ENCODE assay signal across 28 cellular contexts in the genomic region with DNA sequence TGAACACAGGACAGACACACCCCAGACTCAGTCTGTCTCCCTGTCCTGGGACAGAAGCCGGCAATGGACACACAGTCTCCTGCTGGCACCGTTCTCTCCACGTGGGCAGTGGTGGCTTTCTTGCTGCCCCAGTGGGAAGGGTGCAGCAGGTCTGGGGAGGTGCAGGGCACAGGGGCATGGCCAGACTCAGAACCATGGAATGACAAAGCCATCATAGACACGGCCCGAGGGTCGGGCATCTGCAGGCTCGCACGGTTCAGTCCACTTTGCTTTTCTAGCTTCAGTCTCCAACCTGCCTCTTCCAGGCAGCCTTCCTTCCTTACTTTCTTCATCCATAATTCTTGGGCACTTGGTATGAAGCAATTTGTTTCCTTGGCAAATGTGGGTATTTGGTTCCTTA. TPM values are rescaled to one million over a fixed set of nuclear protein-coding genes. Genes with fewer than 3 reads are reported as not detected.
DNase-seq lines count a peak whose midpoint lies in the region; ATAC-seq, FAIRE-seq and TF ChIP-seq lines count a peak whose summit lies in the region.
"Had no signal": no experiment of that assay in that cellular context is flagged by ENCODE, and none has a peak within 500 bp of the region (broad histone marks: within the 10 kb centered on the region; RNA-seq: fewer than 3 reads in every experiment).

No MANE protein-coding gene starts in this region.

- no peak overlapping the region for H3K4me2 ChIP-seq in IMR-90 (ENCODE audit: low read depth, low read length)
- no peak overlapping the region for H3K4me2 ChIP-seq in neuronal stem cell (ENCODE audit: insufficient read depth, low read length, poor library complexity, severe bottlenecking)
- H3K4me2 ChIP-seq: PC-9 had no signal

- intact Hi-C loops in IMR-90 (cut with micrococcal nuclease) (no loop called here), kidney (cut with DNase I) (no loop called here), upper lobe of right lung (cut with DNase I) (no loop called here)

- H3K9me1 ChIP-seq in IMR-90 (ENCODE audit: insufficient read depth, low read length) = peaks cover 12% of the 10 kb centered on the region; the same call in 1 of the 2 replicates

- H3K36me3 Mint-ChIP-seq in activated naive CD8-positive, alpha-beta T cell treated with anti-CD3 and anti-CD28 coated beads, Interleukin-2, amount 10 ng/mL, durations not matched to agents 7 days and 5 days = no peaks in the 10 kb centered on the region
- H3K36me3 Mint-ChIP-seq in activated naive CD8-positive, alpha-beta T cell treated with anti-CD3 and anti-CD28 coated beads, Interleukin-2, amount 50 U/mL, for 24 hours (ENCODE audit: low read depth) = no peaks in the 10 kb centered on the region
- H3K36me3 Mint-ChIP-seq: CD14-positive monocyte had no signal

- H2AK9ac ChIP-seq in IMR-90 (replicated peaks; ENCODE audit: low read depth, low read length, poor library complexity) = no peak overlapping the region

- peaks cover 15% of the 10 kb centered on the region; the same call in 1 of the 2 replicates for H3K27me3 ChIP-seq in IMR-90 (ENCODE audit: control insufficient read depth, insufficient read depth, low read length)
- H3K27me3 ChIP-seq in neuronal stem cell (ENCODE audit: control insufficient read depth in 3 of 3, insufficient read depth in 3 of 3, low read depth in 1 of 3, low read length in 3 of 3) = peaks cover 0 to 16% (median 2%) of the 10 kb centered on the region in 3 experiments
- H3K27me3 ChIP-seq in upper lobe of right lung = no peaks in the 10 kb centered on the region
- H3K27me3 ChIP-seq: BE2C, SJSA1 had no signal

- no peak overlapping the region for H2BK120ac ChIP-seq in IMR-90 (ENCODE audit: low read depth, low read length)
- H2BK120ac ChIP-seq in neuronal stem cell (ENCODE audit: low read depth, low read length) = peak overlapping the region; percentile 54

- no peak overlapping the region for H3K4ac ChIP-seq in IMR-90 (ENCODE audit: low read depth, low read length)
- peak overlapping the region; percentile 54 for H3K4ac ChIP-seq in neuronal stem cell (ENCODE audit: low read length)

- no peak overlapping the region for H2BK20ac ChIP-seq in IMR-90 (ENCODE audit: low read depth, low read length)

- H4K8ac ChIP-seq in IMR-90 (ENCODE audit: low read depth in 2 of 2, low read length in 2 of 2) (no peak overlapping the region), neuronal stem cell (ENCODE audit: low read depth, low read length) (no peak overlapping the region)

- no peaks in the 10 kb centered on the region for H3K27me3 Mint-ChIP-seq in activated naive CD8-positive, alpha-beta T cell treated with anti-CD3 and anti-CD28 coated beads, Interleukin-2, amount 10 ng/mL, durations not matched to agents 7 days and 5 days
- no peaks in the 10 kb centered on the region for H3K27me3 Mint-ChIP-seq in activated naive CD8-positive, alpha-beta T cell treated with anti-CD3 and anti-CD28 coated beads, Interleukin-2, amount 50 U/mL, for 24 hours

- H3K18ac ChIP-seq in IMR-90 (ENCODE audit: low read depth, low read length) (no peak overlapping the region), neuronal stem cell (ENCODE audit: low read length) (peak overlapping the region; percentile 51)

- no peak overlapping the region for H3K4me3 Mint-ChIP-seq in activated naive CD8-positive, alpha-beta T cell treated with anti-CD3 and anti-CD28 coated beads, Interleukin-2, amount 10 ng/mL, durations not matched to agents 7 days and 5 days
- no peak overlapping the region for H3K4me3 Mint-ChIP-seq in activated naive CD8-positive, alpha-beta T cell treated with anti-CD3 and anti-CD28 coated beads, Interleukin-2, amount 50 U/mL, for 24 hours
- H3K4me3 Mint-ChIP-seq: CD14-positive monocyte had no signal

- H3K4me3 ChIP-seq in IMR-90 (ENCODE audit: insufficient read depth, low read depth, low read length) = no peak overlapping the region
- no peak overlapping the region for H3K4me3 ChIP-seq in kidney (ENCODE audit: low read length in 2 of 2)
- H3K4me3 ChIP-seq in neuronal stem cell (ENCODE audit: low read length in 2 of 2) = no peak overlapping the region
- no peak overlapping the region for H3K4me3 ChIP-seq in upper lobe of right lung
- H3K4me3 ChIP-seq: PC-9, SJSA1 had no signal

- H2BK5ac ChIP-seq in IMR-90 (ENCODE audit: low read depth, low read length, poor library complexity, severe bottlenecking) = no peak overlapping the region
- no peak overlapping the region for H2BK5ac ChIP-seq in neuronal stem cell (ENCODE audit: low read length)

- no peaks in the 10 kb centered on the region for H3K79me1 ChIP-seq in IMR-90 (ENCODE audit: low read depth in 1 of 2, low read length in 2 of 2)
- H3K79me1 ChIP-seq in neuronal stem cell (ENCODE audit: low read depth, low read length) = peaks cover 9% of the 10 kb centered on the region

- no peak for FAIRE-seq in kidney (lab: Jason Lieb, UNC)
- FAIRE-seq: D721Med had no signal

- CTCF ChIA-PET in IMR-90 (lab: Yijun Ruan, JAX) = no interaction called here

- no peak overlapping the region for H3K23ac ChIP-seq in IMR-90 (ENCODE audit: low read depth, low read length)
- no peak overlapping the region for H3K23ac ChIP-seq in neuronal stem cell (ENCODE audit: low read depth, low read length, poor library complexity)

- DNase-seq in activated naive CD8-positive, alpha-beta T cell treated with anti-CD3 and anti-CD28 coated beads, Interleukin-2, amount 10 ng/mL, durations not matched to agents 7 days and 5 days = no peak
- no peak for DNase-seq in activated naive CD8-positive, alpha-beta T cell treated with anti-CD3 and anti-CD28 coated beads, Interleukin-2, amount 50 U/mL, for 24 hours
- DNase-seq in IMR-90 = no peak
- peak; percentile 42 for DNase-seq in kidney
- DNase-seq in neuronal stem cell (ENCODE audit: low spot score) = no peak
- no peak for DNase-seq in upper lobe of right lung
- no peak for DNase-seq in NCI-H2029 treated with DMSO at 0.1 percent for 48 hours (lab: John Stamatoyannopoulos, UW)
- DNase-seq in mucosa of gallbladder (ENCODE audit: low spot score) = no peak
- DNase-seq: ACHN; BE2C; H7; Kasumi-1; NCI-H1105 treated with DMSO at 0.1 percent for 48 hours; NCI-H146; NCI-H1930; NCI-H446; NCI-H524 treated with DMSO at 0.1 percent for 48 hours; NCI-H82; NK-92 treated with Interleukin-12 subunit alpha and Interleukin-12 subunit beta, amount 100 ng/mL, for 24 hours; PC-9 had no signal

- no peak for TF ChIP-seq POLR2A in IMR-90 (IDR thresholded peaks at IDR 0.05; ENCODE audit: low read depth, low read length)

- WGBS in IMR-90 (ENCODE audit: extremely low coverage in 2 of 2, insufficient read length in 1 of 2), 2 experiments = 83% methylated on average over 2 of the region's 8 CpGs; no CpG with 5 or more reads in 1 of the 2 experiments
- WGBS in neuronal stem cell (ENCODE audit: extremely low coverage in 2 of 2, insufficient read length in 2 of 2, insufficient replicate concordance in 1 of 2), 2 donors = no CpG with 5 or more reads among the region's 8 CpGs

- no peak overlapping the region for H3K56ac ChIP-seq in IMR-90 (ENCODE audit: extremely low read depth, insufficient read depth, low read length)

- H3K36me3 ChIP-seq in IMR-90 (ENCODE audit: control insufficient read depth, insufficient read depth, low read length) = no peaks in the 10 kb centered on the region
- no peaks in the 10 kb centered on the region for H3K36me3 ChIP-seq in kidney (ENCODE audit: control insufficient read depth in 1 of 2, insufficient read depth in 2 of 2, low read length in 2 of 2)
- H3K36me3 ChIP-seq in neuronal stem cell (replicated peaks in 1 of 2; ENCODE audit: control insufficient read depth in 2 of 2, insufficient read depth in 2 of 2, low read length in 2 of 2) = peaks cover 0 to 4% of the 10 kb centered on the region in 2 donors
- H3K36me3 ChIP-seq in upper lobe of right lung = no peaks in the 10 kb centered on the region
- H3K36me3 ChIP-seq: BE2C, SJSA1 had no signal

- POLR2A ChIA-PET in activated naive CD8-positive, alpha-beta T cell treated with anti-CD3 and anti-CD28 coated beads, Interleukin-2, amount 10 ng/mL, durations not matched to agents 7 days and 5 days (lab: Charles Lee) = no interaction called here
- POLR2A ChIA-PET in IMR-90 (lab: Charles Lee; ENCODE audit: unreplicated experiment) = no interaction called here

- peak overlapping the region; percentile 75 for H2BK12ac ChIP-seq in neuronal stem cell (ENCODE audit: low read length)

- TF ChIP-seq CTCF in IMR-90 (conservative IDR thresholded peaks at IDR 0.05; ENCODE audit: low read depth, low read length) = no peak
- no peak for TF ChIP-seq CTCF in kidney (IDR thresholded peaks at IDR 0.05; ENCODE audit: borderline replicate concordance, extremely low read depth, insufficient read depth)
- no peak for TF ChIP-seq CTCF in upper lobe of right lung (IDR thresholded peaks at IDR 0.05)

- H3K9ac ChIP-seq in IMR-90 (ENCODE audit: low read depth, low read length) (no peak overlapping the region), kidney (ENCODE audit: low read length in 2 of 2) (no peak overlapping the region), neuronal stem cell (ENCODE audit: low read depth, low read length, poor library complexity) (no peak overlapping the region)

- H3K9me3 Mint-ChIP-seq in activated naive CD8-positive, alpha-beta T cell treated with anti-CD3 and anti-CD28 coated beads, Interleukin-2, amount 10 ng/mL, durations not matched to agents 7 days and 5 days = no peaks in the 10 kb centered on the region
- no peaks in the 10 kb centered on the region for H3K9me3 Mint-ChIP-seq in activated naive CD8-positive, alpha-beta T cell treated with anti-CD3 and anti-CD28 coated beads, Interleukin-2, amount 50 U/mL, for 24 hours

- dilution Hi-C loops in IMR-90 (cut with HindIII; ENCODE audit: low sequenced_read_pairs, unreplicated experiment) = no loop called here

- H2AK5ac ChIP-seq in IMR-90 (ENCODE audit: low read depth, low read length) (no peak overlapping the region), neuronal stem cell (ENCODE audit: low read depth, low read length) (peak overlapping the region; percentile 91)

- in situ Hi-C loops in IMR-90 (cut with MboI; ENCODE audit: low sequenced_read_pairs) = no loop called here

- no TSS peak for BruUV-seq in IMR-90 (replicated peaks; lab: Mats Ljungman, UMichigan)

- H2BK15ac ChIP-seq in IMR-90 (ENCODE audit: low read depth, low read length) (no peak overlapping the region), neuronal stem cell (ENCODE audit: low read length) (peak overlapping the region; percentile 91)

- H3K27ac ChIP-seq in IMR-90 (ENCODE audit: insufficient read depth, low read length) = no peak overlapping the region
- no peak overlapping the region for H3K27ac ChIP-seq in kidney (ENCODE audit: low read depth in 2 of 2, low read length in 2 of 2)
- no peak overlapping the region for H3K27ac ChIP-seq in neuronal stem cell (replicated peaks; ENCODE audit: low read length)
- H3K27ac ChIP-seq in upper lobe of right lung = no peak overlapping the region
- H3K27ac ChIP-seq: 22Rv1, PC-9, SJSA1 had no signal

- H3K4me1 Mint-ChIP-seq in activated naive CD8-positive, alpha-beta T cell treated with anti-CD3 and anti-CD28 coated beads, Interleukin-2, amount 10 ng/mL, durations not matched to agents 7 days and 5 days = peaks cover 8% of the 10 kb centered on the region
- H3K4me1 Mint-ChIP-seq in activated naive CD8-positive, alpha-beta T cell treated with anti-CD3 and anti-CD28 coated beads, Interleukin-2, amount 50 U/mL, for 24 hours = peaks cover 15% of the 10 kb centered on the region

- H4K5ac ChIP-seq in IMR-90 (ENCODE audit: low read depth, low read length) = no peak overlapping the region

- peak overlapping the region; percentile 30 for H3K27ac Mint-ChIP-seq in activated naive CD8-positive, alpha-beta T cell treated with anti-CD3 and anti-CD28 coated beads, Interleukin-2, amount 10 ng/mL, durations not matched to agents 7 days and 5 days
- no peak overlapping the region for H3K27ac Mint-ChIP-seq in activated naive CD8-positive, alpha-beta T cell treated with anti-CD3 and anti-CD28 coated beads, Interleukin-2, amount 50 U/mL, for 24 hours
- H3K27ac Mint-ChIP-seq: CD14-positive monocyte had no signal

- no peak overlapping the region for H4K91ac ChIP-seq in IMR-90 (ENCODE audit: insufficient read depth, low read depth, low read length)
- H4K91ac ChIP-seq in neuronal stem cell (ENCODE audit: low read depth, low read length, poor library complexity) = no peak overlapping the region

- no peak for TF ChIP-seq RAD21 in IMR-90 (IDR thresholded peaks at IDR 0.05; ENCODE audit: low read length)

- H3K4me1 ChIP-seq in IMR-90 (ENCODE audit: control insufficient read depth, insufficient read depth, low read length) = peaks cover 10% of the 10 kb centered on the region; the same call in 1 of the 2 replicates
- peaks cover 9 to 10% of the 10 kb centered on the region in 2 donors for H3K4me1 ChIP-seq in kidney (ENCODE audit: control insufficient read depth in 1 of 2, insufficient read depth in 1 of 2, low read depth in 1 of 2, low read length in 2 of 2)
- H3K4me1 ChIP-seq in neuronal stem cell (ENCODE audit: control insufficient read depth in 2 of 2, insufficient read depth in 1 of 2, low read depth in 1 of 2, low read length in 2 of 2) = peaks cover 14 to 16% of the 10 kb centered on the region in 2 donors
- H3K4me1 ChIP-seq in upper lobe of right lung = peaks cover 15% of the 10 kb centered on the region

- ATAC-seq in activated naive CD8-positive, alpha-beta T cell treated with anti-CD3 and anti-CD28 coated beads, Interleukin-2, amount 10 ng/mL, durations not matched to agents 7 days and 5 days (ENCODE audit: low read depth) = no peak
- ATAC-seq in activated naive CD8-positive, alpha-beta T cell treated with anti-CD3 and anti-CD28 coated beads, Interleukin-2, amount 50 U/mL, for 24 hours = no peak
- ATAC-seq in IMR-90 (ENCODE audit: low read depth) (no peak), upper lobe of right lung (no peak)

- no peaks in the 10 kb centered on the region; the same call in 1 of the 2 replicates for H3K9me3 ChIP-seq in IMR-90 (ENCODE audit: control insufficient read depth, insufficient read depth, low read length)
- H3K9me3 ChIP-seq in kidney (ENCODE audit: control insufficient read depth in 1 of 2, low read length in 2 of 2) = no peaks in the 10 kb centered on the region
- peaks cover 0 to 9% of the 10 kb centered on the region in 2 donors for H3K9me3 ChIP-seq in neuronal stem cell (replicated peaks in 1 of 2; ENCODE audit: control insufficient read depth in 2 of 2, insufficient read depth in 1 of 2, low read depth in 1 of 2, low read length in 2 of 2)
- no peaks in the 10 kb centered on the region for H3K9me3 ChIP-seq in upper lobe of right lung
- H3K9me3 ChIP-seq: BE2C, SJSA1 had no signal

- H4K20me1 ChIP-seq in IMR-90 (ENCODE audit: insufficient read depth, low read length) = peaks cover 3% of the 10 kb centered on the region; the same call in 1 of the 2 replicates

- peak overlapping the region; percentile 56 for H2AFZ ChIP-seq in IMR-90 (replicated peaks; ENCODE audit: low read length, poor library complexity)
- no peak overlapping the region for H2AFZ ChIP-seq in neuronal stem cell (ENCODE audit: low read length)
- H2AFZ ChIP-seq: PC-9 had no signal

- H3K14ac ChIP-seq in IMR-90 (replicated peaks; ENCODE audit: low read depth, low read length) = no peak overlapping the region
- peak overlapping the region; percentile 17 for H3K14ac ChIP-seq in neuronal stem cell (ENCODE audit: low read length)

RNA-seq across cellular contexts. Expression of a gene that starts 16.7 kb away (rescaled TPM):
- not detected for total RNA-seq in activated naive CD8-positive, alpha-beta T cell treated with anti-CD3 and anti-CD28 coated beads, Interleukin-2, amount 10 ng/mL, durations not matched to agents 7 days and 5 days
- total RNA-seq in IMR-90 (2012; rRNA removed) (not detected in 2 replicates), kidney (not detected), upper lobe of right lung (not detected), mucosa of gallbladder (not detected)
- polyA plus RNA-seq in IMR-90 (2012; rRNA removed) (not detected in 2 replicates), kidney (ENCODE audit: insufficient read depth, low read depth, low replicate concordance) (not detected)
- not detected in 2 replicates for polyA plus RNA-seq in IMR-90 (2012; cell fraction: cytosol; rRNA removed)
- not detected in 2 replicates for polyA plus RNA-seq in IMR-90 (2012; cell fraction: nucleus; rRNA removed; ENCODE audit: low replicate concordance)
- polyA plus RNA-seq in neuronal stem cell (2013, experiment 1 of 2) = not detected
- not detected for polyA plus RNA-seq in neuronal stem cell (2013, experiment 2 of 2)
- total RNA-seq: H7, HT-29, MCF 10A, PC-9, Right ventricle myocardium superior, RPMI7951, SJSA1 had no signal
- polyA plus RNA-seq: CD14-positive monocyte had no signal

RNA-seq across cellular contexts. Expression of a gene that starts 26.5 kb away (rescaled TPM):
- total RNA-seq in activated naive CD8-positive, alpha-beta T cell treated with anti-CD3 and anti-CD28 coated beads, Interleukin-2, amount 10 ng/mL, durations not matched to agents 7 days and 5 days = under 1 TPM; 0.17 to 0.20 TPM
- not detected in 2 replicates for total RNA-seq in IMR-90 (2012; rRNA removed)
- polyA plus RNA-seq in IMR-90 (2012; rRNA removed) = not detected in 2 replicates
- 0.02 TPM in 1 of 2 replicates, not detected in the other for polyA plus RNA-seq in IMR-90 (2012; cell fraction: cytosol; rRNA removed)
- 0.04 TPM in 1 of 2 replicates, not detected in the other for polyA plus RNA-seq in IMR-90 (2012; cell fraction: nucleus; rRNA removed; ENCODE audit: low replicate concordance)
- total RNA-seq in kidney = 32.1 TPM
- polyA plus RNA-seq in kidney (ENCODE audit: insufficient read depth, low read depth, low replicate concordance) = 20.0 TPM
- polyA plus RNA-seq in neuronal stem cell (2013, experiment 1 of 2) = 0.17 TPM
- polyA plus RNA-seq in neuronal stem cell (2013, experiment 2 of 2) = 0.15 TPM
- 17.4 TPM for total RNA-seq in upper lobe of right lung
- 14.0 TPM for total RNA-seq in mucosa of gallbladder
- total RNA-seq: MCF 10A, SJSA1 had no signal
- polyA plus RNA-seq: CD14-positive monocyte had no signal

RNA-seq across cellular contexts. Expression of a gene that starts 29.1 kb away (rescaled TPM):
- total RNA-seq in activated naive CD8-positive, alpha-beta T cell treated with anti-CD3 and anti-CD28 coated beads, Interleukin-2, amount 10 ng/mL, durations not matched to agents 7 days and 5 days = 1 to 10 TPM; 6.3 to 7.1 TPM
- total RNA-seq in IMR-90 (2012; rRNA removed) = 2.9 and 3.1 TPM in 2 replicates
- 8.5 and 9.3 TPM in 2 replicates for polyA plus RNA-seq in IMR-90 (2012; rRNA removed)
- 3.0 and 11.7 TPM in 2 replicates for polyA plus RNA-seq in IMR-90 (2012; cell fraction: cytosol; rRNA removed)
- polyA plus RNA-seq in IMR-90 (2012; cell fraction: nucleus; rRNA removed; ENCODE audit: low replicate concordance) = 8.5 and 22.8 TPM in 2 replicates
- total RNA-seq in kidney = 5.8 TPM
- polyA plus RNA-seq in kidney (ENCODE audit: insufficient read depth, low read depth, low replicate concordance) = 2.5 TPM
- 3.7 TPM for polyA plus RNA-seq in neuronal stem cell (2013, experiment 1 of 2)
- 3.8 TPM for polyA plus RNA-seq in neuronal stem cell (2013, experiment 2 of 2)
- total RNA-seq in upper lobe of right lung = 11.4 TPM
- 18.4 TPM for total RNA-seq in mucosa of gallbladder

RNA-seq across cellular contexts. Expression of a gene that starts 48.3 kb away (rescaled TPM):
- total RNA-seq in activated naive CD8-positive, alpha-beta T cell treated with anti-CD3 and anti-CD28 coated beads, Interleukin-2, amount 10 ng/mL, durations not matched to agents 7 days and 5 days = 1 to 10 TPM; 2.2 to 2.3 TPM
- total RNA-seq in IMR-90 (2012; rRNA removed) = 1.9 and 2.0 TPM in 2 replicates
- polyA plus RNA-seq in IMR-90 (2012; rRNA removed) = 5.9 and 6.6 TPM in 2 replicates
- polyA plus RNA-seq in IMR-90 (2012; cell fraction: cytosol; rRNA removed) = 7.2 and 9.9 TPM in 2 replicates
- polyA plus RNA-seq in IMR-90 (2012; cell fraction: nucleus; rRNA removed; ENCODE audit: low replicate concordance) = 10.0 and 21.9 TPM in 2 replicates
- total RNA-seq in kidney = 37.3 TPM
- polyA plus RNA-seq in kidney (ENCODE audit: insufficient read depth, low read depth, low replicate concordance) = 37.8 TPM
- polyA plus RNA-seq in neuronal stem cell (2013, experiment 1 of 2) = 18.8 TPM
- polyA plus RNA-seq in neuronal stem cell (2013, experiment 2 of 2) = 19.4 TPM
- total RNA-seq in upper lobe of right lung = 39.8 TPM
- 79.3 TPM for total RNA-seq in mucosa of gallbladder

Comparison
In these comparisons a context has a peak if more than half of its experiments do, and no peak if none do; other contexts are left out.
1. RNA of a gene that starts 26.5 kb away (total RNA-seq): 32.1 TPM in kidney (single experiment), 17.4 TPM in upper lobe of right lung (single experiment) and 14.0 TPM in mucosa of gallbladder (single experiment); 0.17 to 0.20 TPM in activated naive CD8-positive, alpha-beta T cell treated with anti-CD3 and anti-CD28 coated beads, Interleukin-2, amount 10 ng/mL, durations not matched to agents 7 days and 5 days and not detected in IMR-90; every median in the first group is over 10 times any median in the second.